ENCODE assay signal across 20 cellular contexts in genomic region chr1:83123019-83123418, GRCh38.
DNase-seq lines count a peak whose midpoint lies in the region; ATAC-seq, FAIRE-seq and TF ChIP-seq lines count a peak whose summit lies in the region.
"Had no signal": no experiment of that assay in that cellular context is flagged by ENCODE, and none has a peak within 500 bp of the region (broad histone marks: within the 10 kb centered on the region; RNA-seq: fewer than 3 reads in every experiment).

No MANE protein-coding gene starts in this region.

- H3K18ac ChIP-seq in IMR-90 (ENCODE audit: low read depth, low read length) (no peak overlapping the region), H1 (ENCODE audit: extremely low read depth, low read length) (no peak overlapping the region)

- H3K36me3 Mint-ChIP-seq in activated CD4-positive, alpha-beta T cell treated with anti-CD3 and anti-CD28 coated beads, Interleukin-2, amount 10 ng/mL, durations not matched to agents 24 days and 14 days (ENCODE audit: low read depth), result no peaks in the 10 kb centered on the region
- H3K36me3 Mint-ChIP-seq: CD4-positive, CD25-positive, alpha-beta regulatory T cell; CD8-positive, alpha-beta T cell had no signal

- no peak overlapping the region for H3K4me3 Mint-ChIP-seq in activated CD4-positive, alpha-beta T cell treated with anti-CD3 and anti-CD28 coated beads, Interleukin-2, amount 10 ng/mL, durations not matched to agents 24 days and 14 days
- H3K4me3 Mint-ChIP-seq: CD4-positive, CD25-positive, alpha-beta regulatory T cell; CD8-positive, alpha-beta T cell; H9 had no signal

- dilution Hi-C loops in IMR-90 (cut with HindIII; ENCODE audit: low sequenced_read_pairs, unreplicated experiment), result no loop called here

- no peaks in the 10 kb centered on the region for H3K23me2 ChIP-seq in H1 (ENCODE audit: low read depth, low read length)

- no peak overlapping the region for H3K56ac ChIP-seq in IMR-90 (ENCODE audit: extremely low read depth, insufficient read depth, low read length)
- H3K56ac ChIP-seq in H1 (replicated peaks; ENCODE audit: insufficient read length, low read depth, low read length), result no peak overlapping the region

- H3K27me3 ChIP-seq in IMR-90 (ENCODE audit: control insufficient read depth, insufficient read depth, low read length) (no peaks in the 10 kb centered on the region), H1 (replicated peaks in 1 of 4; ENCODE audit: control insufficient read depth in 3 of 4, extremely low read depth in 1 of 4, insufficient read depth in 3 of 4, low read length in 3 of 4) (no peaks in the 10 kb centered on the region), pancreas (no peaks in the 10 kb centered on the region), SJCRH30 (no peaks in the 10 kb centered on the region)

- TF ChIP-seq EP300 in H1 (IDR thresholded peaks at IDR 0.05; ENCODE audit: borderline replicate concordance in 1 of 2, low read depth in 2 of 2, low read length in 2 of 2), result no peak

- H3K4ac ChIP-seq in IMR-90 (ENCODE audit: low read depth, low read length) (no peak overlapping the region), H1 (replicated peaks; ENCODE audit: insufficient read length, low read depth, low read length) (no peak overlapping the region)

- DNase-seq in IMR-90, result no peak
- no peak for DNase-seq in H1 (ENCODE audit: low read depth in 1 of 2, low spot score in 2 of 2)
- DNase-seq in pancreas, result no peak
- DNase-seq in stimulated activated CD4-positive, alpha-beta T cell treated with anti-CD3 and anti-CD28 coated beads, Interleukin-2, amount 100 ng/mL, for 24 hours, result no peak
- no peak for DNase-seq in SJCRH30
- DNase-seq in activated CD4-positive, alpha-beta T cell treated with anti-CD3 and anti-CD28 coated beads, Interleukin-2, amount 10 ng/mL, durations not matched to agents 24 days and 14 days, result no peak
- DNase-seq: 8988T; C1 segment of cervical spinal cord; Caco-2; CD4-positive, CD25-positive, alpha-beta regulatory T cell; CD8-positive, alpha-beta T cell; DMS153; DND-41; GDM1; GM23248; H9 had no signal

- H4K91ac ChIP-seq in IMR-90 (ENCODE audit: insufficient read depth, low read depth, low read length) (no peak overlapping the region), H1 (replicated peaks; ENCODE audit: insufficient read length, low read length) (no peak overlapping the region)

- TF ChIP-seq CTCF in IMR-90 (conservative IDR thresholded peaks at IDR 0.05; ENCODE audit: low read depth, low read length) (no peak), H1 (IDR thresholded peaks at IDR 0.05; ENCODE audit: control extremely low read depth in 1 of 3, insufficient read depth in 1 of 3, low read depth in 1 of 3, low read length in 3 of 3) (no peak), pancreas (IDR thresholded peaks at IDR 0.05) (no peak)

- H4K8ac ChIP-seq in IMR-90 (ENCODE audit: low read depth in 2 of 2, low read length in 2 of 2), result no peak overlapping the region
- no peak overlapping the region for H4K8ac ChIP-seq in H1 (ENCODE audit: extremely low read depth, insufficient read depth, low read length)

- no peak for TF ChIP-seq POLR2A in IMR-90 (IDR thresholded peaks at IDR 0.05; ENCODE audit: low read depth, low read length)
- TF ChIP-seq POLR2A in H1 (IDR thresholded peaks at IDR 0.05; ENCODE audit: control extremely low read depth in 1 of 2, low read depth in 2 of 2, low read length in 2 of 2), result no peak

- no peak overlapping the region for H3K14ac ChIP-seq in IMR-90 (replicated peaks; ENCODE audit: low read depth, low read length)
- no peak overlapping the region for H3K14ac ChIP-seq in H1 (ENCODE audit: insufficient read length)

- POLR2A ChIA-PET in IMR-90 (lab: Charles Lee; ENCODE audit: unreplicated experiment) (no interaction called here), H1 (lab: Charles Lee; ENCODE audit: partially characterized antibody) (no interaction called here)

- H4K5ac ChIP-seq in IMR-90 (ENCODE audit: low read depth, low read length) (no peak overlapping the region), H1 (ENCODE audit: insufficient read length, low read depth, low read length) (no peak overlapping the region)

- TF ChIP-seq RAD21 in IMR-90 (IDR thresholded peaks at IDR 0.05; ENCODE audit: low read length) (no peak), H1 (IDR thresholded peaks at IDR 0.05 in 1 of 2, conservative IDR thresholded peaks at IDR 0.05 in 1 of 2; ENCODE audit: low read depth in 2 of 2, low read length in 2 of 2) (no peak)

- H3K36me3 ChIP-seq in IMR-90 (ENCODE audit: control insufficient read depth, insufficient read depth, low read length) (no peaks in the 10 kb centered on the region), H1 (ENCODE audit: control insufficient read depth in 2 of 4, insufficient read depth in 4 of 4, low read length in 3 of 4) (no peaks in the 10 kb centered on the region), pancreas (no peaks in the 10 kb centered on the region), SJCRH30 (0 out of 2 replicates have a peak, but pooled peaks cover 2% of the 10 kb centered on the region)

- no peak overlapping the region for H2AFZ ChIP-seq in IMR-90 (replicated peaks; ENCODE audit: low read length, poor library complexity)
- H2AFZ ChIP-seq in H1 (ENCODE audit: low read length), result no peak overlapping the region
- H2AFZ ChIP-seq: GM23248 had no signal

- H3K9me3 ChIP-seq in IMR-90 (ENCODE audit: control insufficient read depth, insufficient read depth, low read length), result peaks cover 2% of the 10 kb centered on the region; the same call in 1 of the 2 replicates
- no peaks in the 10 kb centered on the region for H3K9me3 ChIP-seq in H1 (ENCODE audit: insufficient read depth in 2 of 2, low read depth in 1 of 2, low read length in 1 of 2)
- no peaks in the 10 kb centered on the region for H3K9me3 ChIP-seq in pancreas
- H3K9me3 ChIP-seq in SJCRH30 (replicated peaks), result no peaks in the 10 kb centered on the region
- H3K9me3 ChIP-seq: Caco-2 had no signal

- no peaks in the 10 kb centered on the region for H3K9me3 Mint-ChIP-seq in activated CD4-positive, alpha-beta T cell treated with anti-CD3 and anti-CD28 coated beads, Interleukin-2, amount 10 ng/mL, durations not matched to agents 24 days and 14 days
- H3K9me3 Mint-ChIP-seq: CD8-positive, alpha-beta T cell; H9 had no signal

- intact Hi-C loops in IMR-90 (cut with micrococcal nuclease) (no loop called here), pancreas (cut with DNase I) (no loop called here)
- intact Hi-C loops in activated CD4-positive, alpha-beta T cell treated with anti-CD3 and anti-CD28 coated beads, Interleukin-2, amount 10 ng/mL, durations not matched to agents 24 days and 14 days (cut with micrococcal nuclease), result no loop called here

- H3K9ac ChIP-seq in IMR-90 (ENCODE audit: low read depth, low read length) (no peak overlapping the region), H1 (replicated peaks in 1 of 4; ENCODE audit: extremely low read depth in 1 of 4, low read depth in 3 of 4, low read length in 3 of 4) (no peak overlapping the region)
- H3K9ac ChIP-seq: GM23248 had no signal

- H3K27ac ChIP-seq in IMR-90 (ENCODE audit: insufficient read depth, low read length), result no peak overlapping the region
- no peak overlapping the region for H3K27ac ChIP-seq in H1 (ENCODE audit: low read depth, low read length)
- no peak overlapping the region for H3K27ac ChIP-seq in pancreas
- no peak overlapping the region for H3K27ac ChIP-seq in SJCRH30
- H3K27ac ChIP-seq: GM23248 had no signal

- ATAC-seq in IMR-90 (ENCODE audit: low read depth), result no peak
- no peak for ATAC-seq in pancreas
- ATAC-seq: CD8-positive, alpha-beta T cell; GM12878; HCT116 had no signal

- no peaks in the 10 kb centered on the region for H3K79me1 ChIP-seq in IMR-90 (ENCODE audit: low read depth in 1 of 2, low read length in 2 of 2)
- no peaks in the 10 kb centered on the region for H3K79me1 ChIP-seq in H1 (ENCODE audit: low read depth, low read length)

- H2AK5ac ChIP-seq in IMR-90 (ENCODE audit: low read depth, low read length) (no peak overlapping the region), H1 (ENCODE audit: low read depth, low read length) (no peak overlapping the region)

- no peaks in the 10 kb centered on the region for H3K4me1 Mint-ChIP-seq in activated CD4-positive, alpha-beta T cell treated with anti-CD3 and anti-CD28 coated beads, Interleukin-2, amount 10 ng/mL, durations not matched to agents 24 days and 14 days
- H3K4me1 Mint-ChIP-seq: CD4-positive, CD25-positive, alpha-beta regulatory T cell had no signal

- H3K27me3 Mint-ChIP-seq in activated CD4-positive, alpha-beta T cell treated with anti-CD3 and anti-CD28 coated beads, Interleukin-2, amount 10 ng/mL, durations not matched to agents 24 days and 14 days, result no peaks in the 10 kb centered on the region
- H3K27me3 Mint-ChIP-seq: CD4-positive, CD25-positive, alpha-beta regulatory T cell had no signal

- H3K27ac Mint-ChIP-seq in activated CD4-positive, alpha-beta T cell treated with anti-CD3 and anti-CD28 coated beads, Interleukin-2, amount 10 ng/mL, durations not matched to agents 24 days and 14 days, result no peak overlapping the region
- H3K27ac Mint-ChIP-seq: CD4-positive, CD25-positive, alpha-beta regulatory T cell; CD8-positive, alpha-beta T cell; H9 had no signal

- H2BK15ac ChIP-seq in IMR-90 (ENCODE audit: low read depth, low read length), result no peak overlapping the region
- no peak overlapping the region for H2BK15ac ChIP-seq in H1 (ENCODE audit: low read length)

- H3K4me1 ChIP-seq in IMR-90 (ENCODE audit: control insufficient read depth, insufficient read depth, low read length) (no peaks in the 10 kb centered on the region), H1 (replicated peaks in 1 of 4; ENCODE audit: control insufficient read depth in 3 of 4, insufficient read depth in 4 of 4, low read length in 3 of 4) (no peaks in the 10 kb centered on the region; a peak in 1 of 7 replicates), pancreas (no peaks in the 10 kb centered on the region), SJCRH30 (no peaks in the 10 kb centered on the region)
- H3K4me1 ChIP-seq: Caco-2 had no signal

- BruUV-seq in IMR-90 (replicated peaks; lab: Mats Ljungman, UMichigan), result no TSS peak

- H2BK120ac ChIP-seq in IMR-90 (ENCODE audit: low read depth, low read length), result no peak overlapping the region
- H2BK120ac ChIP-seq in H1 (replicated peaks; ENCODE audit: low read depth, low read length), result no peak overlapping the region

- H3K23ac ChIP-seq in IMR-90 (ENCODE audit: low read depth, low read length), result no peak overlapping the region
- no peak overlapping the region for H3K23ac ChIP-seq in H1 (ENCODE audit: insufficient read length)

- FAIRE-seq in A204.1 (lab: Jason Lieb, UNC) (peak; percentile 96), H1 (lab: Jason Lieb, UNC) (no peak), pancreas (lab: Jason Lieb, UNC) (peak; percentile 97)
- FAIRE-seq: GM12878, GM19239 had no signal

- no peak overlapping the region for H3K4me3 ChIP-seq in IMR-90 (ENCODE audit: insufficient read depth, low read depth, low read length)
- no peak overlapping the region for H3K4me3 ChIP-seq in H1 (ENCODE audit: extremely low read depth in 1 of 4, insufficient read depth in 2 of 4, low read depth in 3 of 4, low read length in 4 of 4)
- no peak overlapping the region for H3K4me3 ChIP-seq in pancreas
- H3K4me3 ChIP-seq in SJCRH30, result no peak overlapping the region
- H3K4me3 ChIP-seq: GM12878, GM23248 had no signal

- H2BK5ac ChIP-seq in IMR-90 (ENCODE audit: low read depth, low read length, poor library complexity, severe bottlenecking), result no peak overlapping the region
- no peak overlapping the region for H2BK5ac ChIP-seq in H1 (ENCODE audit: low read depth, low read length)

- no peaks in the 10 kb centered on the region for H4K20me1 ChIP-seq in IMR-90 (ENCODE audit: insufficient read depth, low read length)
- no peaks in the 10 kb centered on the region for H4K20me1 ChIP-seq in H1 (replicated peaks in 1 of 2; ENCODE audit: control insufficient read depth in 1 of 2, insufficient read depth in 2 of 2, low read length in 2 of 2)

- no peaks in the 10 kb centered on the region for H3K79me2 ChIP-seq in H1 (ENCODE audit: control insufficient read depth in 1 of 2, insufficient read depth in 2 of 2, low read length in 2 of 2)

- in situ Hi-C loops in IMR-90 (cut with MboI; ENCODE audit: low sequenced_read_pairs), result no loop called here

- no peaks in the 10 kb centered on the region for H3K9me1 ChIP-seq in IMR-90 (ENCODE audit: insufficient read depth, low read length)

- CTCF ChIA-PET in IMR-90 (lab: Yijun Ruan, JAX), result interaction anchor here (0.7 kb wide), 1 partner anchor 893 kb away, joined by 3 read pairs; no protein-coding TSS in a partner anchor
- CTCF ChIA-PET in H1 (lab: Charles Lee; ENCODE audit: partially characterized antibody), result no interaction called here

- H3K4me2 ChIP-seq in IMR-90 (ENCODE audit: low read depth, low read length) (no peak overlapping the region), H1 (ENCODE audit: insufficient read depth in 1 of 2, low read depth in 2 of 2, low read length in 2 of 2) (no peak overlapping the region)

- no peak overlapping the region for H2AK9ac ChIP-seq in IMR-90 (replicated peaks; ENCODE audit: low read depth, low read length, poor library complexity)

- H2BK12ac ChIP-seq in H1 (ENCODE audit: low read depth, low read length), result no peak overlapping the region

- no CpG with 5 or more reads among the region's 3 CpGs for WGBS in IMR-90 (ENCODE audit: extremely low coverage in 2 of 2, insufficient read length in 1 of 2), 2 experiments
- 94% methylated on average over 3 of the region's 3 CpGs; no CpG with 5 or more reads in 1 of the 2 experiments for WGBS in H1 (ENCODE audit: extremely low coverage in 1 of 2, insufficient coverage in 1 of 2, insufficient read length in 1 of 2, insufficient replicate concordance in 2 of 2, low coverage in 1 of 2, low lambda C conversion rate in 2 of 2, missing lambda C conversion rate in 1 of 2), 2 experiments
- 94 to 96% methylated on average over 3 of the region's 3 CpGs for WGBS in pancreas, 2 donors

- H2BK20ac ChIP-seq in IMR-90 (ENCODE audit: low read depth, low read length) (no peak overlapping the region), H1 (ENCODE audit: low read length) (no peak overlapping the region)
